ENCODE assay signal across 8 cellular contexts in genomic region chr13:102401755-102402154, GRCh38. TPM values are rescaled to one million over a fixed set of nuclear protein-coding genes. Genes with fewer than 3 reads are reported as not detected.
DNase-seq lines count a peak whose midpoint lies in the region; ATAC-seq, FAIRE-seq and TF ChIP-seq lines count a peak whose summit lies in the region.
"Had no signal": no experiment of that assay in that cellular context is flagged by ENCODE, and none has a peak within 500 bp of the region (broad histone marks: within the 10 kb centered on the region; RNA-seq: fewer than 3 reads in every experiment).

Gene FGF14, minus strand, starts transcription at chr13:102402048.

- no peaks in the 10 kb centered on the region for H3K36me3 Mint-ChIP-seq in stimulated activated memory B cell treated with anti-CD40 and anti-IgM and Interleukin-4, amounts not matched to agents 10 μg/mL and 1 μg/mL and 100 μg/mL, for 72 hours
- H3K36me3 Mint-ChIP-seq in HFFc6 (ENCODE audit: low read depth), result no peaks in the 10 kb centered on the region

- ATAC-seq in stimulated activated memory B cell treated with anti-CD40 and anti-IgM and Interleukin-4, amounts not matched to agents 10 μg/mL and 1 μg/mL and 100 μg/mL, for 72 hours, result no peak

- in situ Hi-C loops in astrocyte of the cerebellum (cut with HindIII; ENCODE audit: low sequenced_read_pairs), result no loop called here

- H3K27ac ChIP-seq in KMS-11 (peak within 1 kb of the TSS; percentile 33), keratinocyte (ENCODE audit: control insufficient read depth, insufficient read depth, low read length) (no peak within 1 kb of the TSS)

- H3K4me3 Mint-ChIP-seq in stimulated activated memory B cell treated with anti-CD40 and anti-IgM and Interleukin-4, amounts not matched to agents 10 μg/mL and 1 μg/mL and 100 μg/mL, for 72 hours, result peak within 1 kb of the TSS; percentile 64
- no peak within 1 kb of the TSS for H3K4me3 Mint-ChIP-seq in HFFc6

- H3K79me2 ChIP-seq in KMS-11 (ENCODE audit: insufficient read depth, low read depth), result no peaks in the 10 kb centered on the region
- H3K79me2 ChIP-seq in keratinocyte (ENCODE audit: control insufficient read depth, insufficient read depth, low read length), result no peaks in the 10 kb centered on the region

- H3K9me3 ChIP-seq in keratinocyte (ENCODE audit: control insufficient read depth, low read depth, low read length), result no peaks in the 10 kb centered on the region

- H2AFZ ChIP-seq in KMS-11 (ENCODE audit: low read depth), result peak within 1 kb of the TSS; percentile 93
- H2AFZ ChIP-seq in keratinocyte (ENCODE audit: control insufficient read depth, low read length), result peak within 1 kb of the TSS; percentile 54

- H3K9ac ChIP-seq in KMS-11 (peak within 1 kb of the TSS; percentile 58), keratinocyte (ENCODE audit: control insufficient read depth, extremely low read depth, insufficient read depth, low read length) (no peak within 1 kb of the TSS)

- FAIRE-seq in keratinocyte (lab: Jason Lieb, UNC), result no peak

- no peaks in the 10 kb centered on the region for H3K27me3 ChIP-seq in KMS-11 (ENCODE audit: insufficient read depth, low read depth)
- peaks cover 30% of the 10 kb centered on the region for H3K27me3 ChIP-seq in keratinocyte (ENCODE audit: control insufficient read depth, extremely low read depth, insufficient read depth, low read length)

- no peak within 1 kb of the TSS for H3K27ac Mint-ChIP-seq in stimulated activated memory B cell treated with anti-CD40 and anti-IgM and Interleukin-4, amounts not matched to agents 10 μg/mL and 1 μg/mL and 100 μg/mL, for 72 hours
- no peak within 1 kb of the TSS for H3K27ac Mint-ChIP-seq in HFFc6

- peak within 1 kb of the TSS; percentile 78 for H3K4me2 ChIP-seq in KMS-11
- H3K4me2 ChIP-seq in keratinocyte (ENCODE audit: control insufficient read depth, extremely low read depth, insufficient read depth, low read depth, low read length), result peak within 1 kb of the TSS; percentile 76

- TF ChIP-seq CTCF in KMS-11 (conservative IDR thresholded peaks at IDR 0.05; ENCODE audit: low read depth, low read length) (no peak), astrocyte of the cerebellum (IDR thresholded peaks at IDR 0.05; ENCODE audit: low read depth, low read length, missing control alignments) (no peak), keratinocyte (optimal IDR thresholded peaks at IDR 0.05 in 1 of 3, IDR thresholded peaks at IDR 0.05 in 1 of 3, conservative IDR thresholded peaks at IDR 0.05 in 1 of 3; ENCODE audit: extremely low read depth in 1 of 3, insufficient read depth in 2 of 3, low read length in 3 of 3) (no peak), HFFc6 (IDR thresholded peaks at IDR 0.05) (no peak)

- H3K9me3 Mint-ChIP-seq in stimulated activated memory B cell treated with anti-CD40 and anti-IgM and Interleukin-4, amounts not matched to agents 10 μg/mL and 1 μg/mL and 100 μg/mL, for 72 hours, result no peaks in the 10 kb centered on the region
- peaks cover 19% of the 10 kb centered on the region for H3K9me3 Mint-ChIP-seq in HFFc6

- H3K9me1 ChIP-seq in keratinocyte (ENCODE audit: control insufficient read depth, extremely low read depth, insufficient read depth, low read length), result no peaks in the 10 kb centered on the region

- H3K36me3 ChIP-seq in KMS-11 (ENCODE audit: insufficient read depth) (no peaks in the 10 kb centered on the region), keratinocyte (ENCODE audit: control insufficient read depth in 2 of 2, extremely low read depth in 1 of 2, insufficient read depth in 2 of 2, low read length in 2 of 2) (no peaks in the 10 kb centered on the region)

- H3K4me1 ChIP-seq in KMS-11 (ENCODE audit: low read depth, poor library complexity, severe bottlenecking) (peaks cover 6% of the 10 kb centered on the region), keratinocyte (ENCODE audit: control insufficient read depth, extremely low read depth, insufficient read depth, low read length) (peaks cover 24% of the 10 kb centered on the region)

- H3K4me3 ChIP-seq in KMS-11 (IDR thresholded peaks at IDR 0.05; ENCODE audit: insufficient read depth, low read depth, low read length), result no peak within 1 kb of the TSS
- H3K4me3 ChIP-seq in astrocyte of the cerebellum (ENCODE audit: low read depth, low read length), result peak within 1 kb of the TSS; percentile 46
- peak within 1 kb of the TSS; percentile 37 to 66 (median 59) for H3K4me3 ChIP-seq in keratinocyte (ENCODE audit: control insufficient read depth in 2 of 3, extremely low read depth in 1 of 3, insufficient read depth in 2 of 3, low read depth in 1 of 3, low read length in 3 of 3)

- H3K27me3 Mint-ChIP-seq in stimulated activated memory B cell treated with anti-CD40 and anti-IgM and Interleukin-4, amounts not matched to agents 10 μg/mL and 1 μg/mL and 100 μg/mL, for 72 hours, result peaks cover 56% of the 10 kb centered on the region
- peaks cover 7% of the 10 kb centered on the region for H3K27me3 Mint-ChIP-seq in HFFc6 (ENCODE audit: insufficient read depth)

- peaks cover 32% of the 10 kb centered on the region for H3K4me1 Mint-ChIP-seq in stimulated activated memory B cell treated with anti-CD40 and anti-IgM and Interleukin-4, amounts not matched to agents 10 μg/mL and 1 μg/mL and 100 μg/mL, for 72 hours
- H3K4me1 Mint-ChIP-seq in HFFc6 (ENCODE audit: low read depth), result no peaks in the 10 kb centered on the region

- dilution Hi-C loops in keratinocyte (cut with MboI; ENCODE audit: extremely low pct_ligation_motif_present, low sequenced_read_pairs), result no loop called here

- DNase-seq in astrocyte of the cerebellum (ENCODE audit: low read depth) (no peak), keratinocyte (ENCODE audit: low read depth, low spot score) (no peak), HFFc6 (no peak), NCI-H128 (lab: John Stamatoyannopoulos, UW; ENCODE audit: unreplicated experiment) (no peak), NCI-H510A (lab: John Stamatoyannopoulos, UW) (no peak)

- no peaks in the 10 kb centered on the region for H4K20me1 ChIP-seq in KMS-11 (ENCODE audit: insufficient read depth)
- no peaks in the 10 kb centered on the region for H4K20me1 ChIP-seq in keratinocyte (ENCODE audit: control insufficient read depth, extremely low read depth, insufficient read depth, low read length)

RNA-seq across cellular contexts. Expression of gene FGF14, which starts in this region (rescaled TPM):
- polyA plus RNA-seq in keratinocyte, result under 0.01 to 0.09 TPM in 2 of 3 replicates, not detected in the other
- not detected for polyA plus RNA-seq in keratinocyte (2011; ENCODE audit: low read depth)
- 0.03 and 0.07 TPM in 2 replicates for polyA plus RNA-seq in keratinocyte (2011; cell fraction: cytosol; rRNA removed)
- not detected in 2 replicates for polyA plus RNA-seq in keratinocyte (2011; cell fraction: nucleus; rRNA removed)
- 0.02 TPM in 1 of 2 replicates, not detected in the other for polyA plus RNA-seq in keratinocyte (2012; ENCODE audit: low replicate concordance)
- not detected in 3 replicates for polyA minus RNA-seq in keratinocyte
- polyA minus RNA-seq in keratinocyte (2011; cell fraction: cytosol; rRNA and poly(A)+ RNA removed), result not detected
- not detected in 2 replicates for polyA minus RNA-seq in keratinocyte (2011; cell fraction: nucleus; rRNA and poly(A)+ RNA removed)
- under 1 TPM in 2 of 6 experiments, not detected in 4; 0.02 to 0.03 TPM for total RNA-seq in HFFc6 (2021; fragmentation: NEBNext Ultra II Directional; extraction: Animal tissue kit (Norgen Biotek cat#: 25700))
- total RNA-seq: HT-29 had no signal
